Comparison of ENCODE assay signal across 20 cellular contexts in genomic region chr15:96629501-96629900, GRCh38.
DNase-seq lines count a peak whose midpoint lies in the region; ATAC-seq and TF ChIP-seq lines count a peak whose summit lies in the region.
"Had no signal": no experiment of that assay in that cellular context is flagged by ENCODE, and none has a peak within 500 bp of the region (broad histone marks: within the 10 kb centered on the region; RNA-seq: fewer than 3 reads in every experiment).

No MANE protein-coding gene starts in this region.

- intact Hi-C loops in tibial artery (cut with DNase I; ENCODE audit: low total_unique reads) = no loop called here

- peak overlapping the region in 1 of 2 donors; percentile 13 for H3K27ac ChIP-seq in tibial artery
- H3K27ac ChIP-seq: pancreas had no signal

- H3K36me3 ChIP-seq in MG63 = no peaks in the 10 kb centered on the region
- no peaks in the 10 kb centered on the region for H3K36me3 ChIP-seq in tibial artery
- H3K36me3 ChIP-seq: pancreas had no signal

- no peak for ATAC-seq in HG03439 (IDR thresholded peaks at IDR 0.05; ENCODE audit: unreplicated experiment)
- ATAC-seq in GM18520 (IDR thresholded peaks at IDR 0.05; ENCODE audit: unreplicated experiment) = no peak
- no peak for ATAC-seq in stimulated activated naive CD8-positive, alpha-beta T cell treated with anti-CD3 and anti-CD28 coated beads, Interleukin-15, Interleukin-2, amounts not matched to agents 100 U/mL and 50 U/mL, for 24 hours
- ATAC-seq: activated CD4-positive, alpha-beta T cell treated with anti-CD3 and anti-CD28 coated beads for 36 hours; K562; natural killer cell treated with Interleukin-12 subunit alpha and Interleukin-12 subunit beta and Interleukin-15 and Interleukin-18, amount 100 ng/mL, for 72 hours had no signal

- TF ChIP-seq CTCF in epithelial cell of proximal tubule (conservative IDR thresholded peaks at IDR 0.05; ENCODE audit: low read depth, low read length) = no peak
- TF ChIP-seq CTCF in tibial artery (IDR thresholded peaks at IDR 0.05) = no peak

- H3K27me3 ChIP-seq in MG63 = no peaks in the 10 kb centered on the region
- H3K27me3 ChIP-seq in tibial artery = no peaks in the 10 kb centered on the region

- peaks cover 0 to 13% (median 4%) of the 10 kb centered on the region in 4 donors for H3K4me1 ChIP-seq in tibial artery
- H3K4me1 ChIP-seq: pancreas had no signal

- H3K4me3 ChIP-seq in MG63 = no peak overlapping the region
- no peak overlapping the region for H3K4me3 ChIP-seq in epithelial cell of proximal tubule (ENCODE audit: low read depth, low read length)
- no peak overlapping the region for H3K4me3 ChIP-seq in tibial artery
- H3K4me3 ChIP-seq: K562, pancreas had no signal

- H3K9me3 ChIP-seq in MG63 (no peaks in the 10 kb centered on the region), tibial artery (no peaks in the 10 kb centered on the region)
- H3K9me3 ChIP-seq: pancreas had no signal

- peak; percentile 97 for DNase-seq in MG63
- DNase-seq in epithelial cell of proximal tubule (ENCODE audit: low read depth) = peak; percentile 3
- DNase-seq in kidney tubule cell (ENCODE audit: low spot score) = peak; percentile 45
- DNase-seq in tibial artery = peak; percentile 36 to 82
- no peak for DNase-seq in stimulated activated naive CD8-positive, alpha-beta T cell treated with anti-CD3 and anti-CD28 coated beads, Interleukin-15, Interleukin-2, amounts not matched to agents 100 U/mL and 50 U/mL, for 24 hours
- DNase-seq: activated CD4-positive, alpha-beta T cell treated with anti-CD3 and anti-CD28 coated beads for 36 hours; DMS79; endodermal cell; mesenchymal stem cell; MV-4-11; NCI-H1930; NCI-H446 treated with DMSO at 0.1 percent for 48 hours; stimulated activated CD4-positive, alpha-beta T cell treated with anti-CD3 and anti-CD28 coated beads, Interleukin-2, amount 100 ng/mL, for 24 hours; stimulated activated naive CD4-positive, alpha-beta T cell; trophoblast cell had no signal
